In the genomic region with DNA sequence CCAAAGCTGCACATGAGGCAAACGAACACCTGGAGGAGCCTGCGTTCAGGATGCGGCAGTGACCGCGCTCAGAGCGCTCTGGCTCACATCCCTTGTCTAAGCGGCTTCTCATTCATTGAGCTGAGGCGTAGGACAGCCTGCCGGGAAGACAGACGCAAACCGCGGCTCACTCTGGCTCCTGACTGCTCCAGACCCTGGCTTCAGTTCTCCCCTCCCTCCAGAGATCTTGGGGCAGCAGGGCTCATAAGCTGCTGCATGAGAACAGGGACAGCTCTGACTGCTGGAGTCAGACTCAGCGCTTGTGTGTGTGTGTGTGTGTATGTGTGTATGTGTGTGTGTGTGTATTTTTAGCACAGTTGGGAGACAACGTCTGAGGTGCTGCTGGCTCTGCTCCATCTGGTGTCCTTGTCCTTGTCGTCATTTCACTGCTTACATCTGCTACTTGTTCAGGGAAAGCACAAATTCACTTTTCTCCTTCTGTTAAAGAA, we compare ENCODE assay signal across 9 cellular contexts. TPM values are rescaled to one million over a fixed set of nuclear protein-coding genes. Genes with fewer than 3 reads are reported as not detected.
DNase-seq lines count a peak whose midpoint lies in the region; TF ChIP-seq lines count a peak whose summit lies in the region.
"Had no signal": no experiment of that assay in that cellular context is flagged by ENCODE, and none has a peak within 500 bp of the region (broad histone marks: within the 10 kb centered on the region; RNA-seq: fewer than 3 reads in every experiment).

No MANE protein-coding gene starts in this region.

- POLR2A ChIA-PET in CD8-positive, alpha-beta memory T cell (lab: Charles Lee) = no interaction called here

- no peak overlapping the region for H3K4me3 ChIP-seq in fibroblast of mammary gland (ENCODE audit: control insufficient read depth, low read depth, low read length)
- H3K4me3 ChIP-seq in trophoblast cell (ENCODE audit: low read depth, low read length) = no peak overlapping the region
- no peak overlapping the region for H3K4me3 ChIP-seq in CD8-positive, alpha-beta memory T cell (ENCODE audit: low read length)

- no peak overlapping the region for H4K8ac ChIP-seq in trophoblast cell (ENCODE audit: low read depth, low read length)

- no peaks in the 10 kb centered on the region for H3K36me3 Mint-ChIP-seq in CD8-positive, alpha-beta memory T cell

- CTCF ChIA-PET in CD8-positive, alpha-beta memory T cell (lab: Charles Lee) = interaction anchor here (0.8 kb wide), 1 partner anchor 42 kb away, joined by 3 read pairs; no protein-coding TSS in a partner anchor

- no peaks in the 10 kb centered on the region for H3K79me1 ChIP-seq in trophoblast cell (ENCODE audit: low read length)

- H3K27me3 Mint-ChIP-seq in CD8-positive, alpha-beta memory T cell = peaks cover 25 to 71% of the 10 kb centered on the region in 2 donors

- no peak overlapping the region for H3K27ac ChIP-seq in trophoblast cell (ENCODE audit: low read depth, low read length)
- H3K27ac ChIP-seq in CD8-positive, alpha-beta memory T cell (ENCODE audit: low read depth, low read length) = no peak overlapping the region

- DNase-seq in NCI-H1105 treated with DMSO at 0.1 percent for 48 hours (lab: John Stamatoyannopoulos, UW) = peak; percentile 17
- no peak for DNase-seq in NCI-H1105 (lab: John Stamatoyannopoulos, UW)
- DNase-seq in NCI-H2227 (lab: John Stamatoyannopoulos, UW; ENCODE audit: unreplicated experiment) = peak; percentile 55
- peak; percentile 49 for DNase-seq in fibroblast of mammary gland (ENCODE audit: low read depth)
- DNase-seq in trophoblast cell = peak; percentile 12 to 18
- DNase-seq in stimulated activated naive CD4-positive, alpha-beta T cell treated with Interleukin-2 at 50 U/mL for 16 hours (lab: John Stamatoyannopoulos, UW) = no peak
- DNase-seq in CD8-positive, alpha-beta memory T cell = no peak
- no peak for DNase-seq in NCI-H187 treated with DMSO at 0.1 percent for 48 hours (lab: John Stamatoyannopoulos, UW)
- DNase-seq: T-helper 9 cell had no signal

- H3K4me3 Mint-ChIP-seq in CD8-positive, alpha-beta memory T cell = no peak overlapping the region

- H2BK12ac ChIP-seq in trophoblast cell (ENCODE audit: low read length) = no peak overlapping the region

- no peak overlapping the region for H3K4me2 ChIP-seq in trophoblast cell (ENCODE audit: low read length)

- no peak overlapping the region for H3K23ac ChIP-seq in trophoblast cell (ENCODE audit: low read length)

- H3K4me1 Mint-ChIP-seq in CD8-positive, alpha-beta memory T cell = peaks cover 0 to 3% (median 0%) of the 10 kb centered on the region in 3 donors

- no peaks in the 10 kb centered on the region for H3K36me3 ChIP-seq in trophoblast cell (ENCODE audit: control insufficient read depth in 1 of 2, insufficient read depth in 2 of 2, low read length in 2 of 2)
- no peaks in the 10 kb centered on the region for H3K36me3 ChIP-seq in CD8-positive, alpha-beta memory T cell (ENCODE audit: insufficient read depth, low read length)

- H3K9me3 Mint-ChIP-seq in CD8-positive, alpha-beta memory T cell = no peaks in the 10 kb centered on the region

- H2BK5ac ChIP-seq in trophoblast cell (ENCODE audit: low read depth, low read length, poor library complexity) = no peak overlapping the region

- no peak overlapping the region for H3K9ac ChIP-seq in trophoblast cell (ENCODE audit: low read length)

- H4K12ac ChIP-seq in trophoblast cell (ENCODE audit: low read depth, low read length) = no peak overlapping the region

- peaks cover 0 to 2% of the 10 kb centered on the region in 2 experiments for H3K4me1 ChIP-seq in trophoblast cell (ENCODE audit: control insufficient read depth in 1 of 2, insufficient read depth in 2 of 2, low read length in 2 of 2)
- H3K4me1 ChIP-seq in CD8-positive, alpha-beta memory T cell (ENCODE audit: insufficient read depth, low read length) = no peaks in the 10 kb centered on the region

- no peak overlapping the region for H4K91ac ChIP-seq in trophoblast cell (ENCODE audit: low read depth, low read length)

- no peak overlapping the region for H3K4ac ChIP-seq in trophoblast cell (ENCODE audit: low read depth, low read length)

- H3K79me2 ChIP-seq in trophoblast cell (ENCODE audit: control insufficient read depth, insufficient read depth, low read length, poor library complexity) = no peaks in the 10 kb centered on the region

- H3K27ac Mint-ChIP-seq in CD8-positive, alpha-beta memory T cell = no peak overlapping the region

- H3K18ac ChIP-seq in trophoblast cell (ENCODE audit: low read length) = no peak overlapping the region

- WGBS in trophoblast cell (ENCODE audit: extremely low coverage, insufficient coverage, insufficient read length) = no CpG with 5 or more reads among the region's 15 CpGs

- no peaks in the 10 kb centered on the region for H3K9me3 ChIP-seq in trophoblast cell (ENCODE audit: insufficient read depth, low read depth, low read length)
- no peaks in the 10 kb centered on the region for H3K9me3 ChIP-seq in CD8-positive, alpha-beta memory T cell (ENCODE audit: low read length)

- H2AFZ ChIP-seq in trophoblast cell (ENCODE audit: insufficient read depth, low read length, poor library complexity) = no peak overlapping the region

- no peak overlapping the region for H2BK120ac ChIP-seq in trophoblast cell (ENCODE audit: insufficient read depth, low read length, poor library complexity)

- H2AK5ac ChIP-seq in trophoblast cell (ENCODE audit: low read length) = no peak overlapping the region

- no peaks in the 10 kb centered on the region for H3K27me3 ChIP-seq in trophoblast cell (ENCODE audit: insufficient read depth, low read length)
- no peaks in the 10 kb centered on the region for H3K27me3 ChIP-seq in CD8-positive, alpha-beta memory T cell (ENCODE audit: insufficient read depth, low read length, poor library complexity, severe bottlenecking)

- H3K14ac ChIP-seq in trophoblast cell (ENCODE audit: low read length) = no peak overlapping the region

- no peak for TF ChIP-seq CTCF in fibroblast of mammary gland (conservative IDR thresholded peaks at IDR 0.05; ENCODE audit: control insufficient read depth, insufficient read depth, low read depth, low read length)

RNA-seq across cellular contexts. Expression of a gene that starts 15.8 kb away (rescaled TPM):
- not detected in 2 replicates for polyA plus RNA-seq in trophoblast cell (2013)
- total RNA-seq in CD8-positive, alpha-beta memory T cell = not detected
- polyA plus RNA-seq in CD8-positive, alpha-beta memory T cell = not detected

Comparison
In these comparisons a context has a peak if more than half of its experiments do, and no peak if none do; other contexts are left out.
1. DNase-seq: peak in NCI-H1105 treated with DMSO at 0.1 percent for 48 hours (single experiment), NCI-H2227 (single experiment), fibroblast of mammary gland (single experiment) and trophoblast cell (2 of 2); none in NCI-H1105 (single experiment), stimulated activated naive CD4-positive, alpha-beta T cell treated with Interleukin-2 at 50 U/mL for 16 hours (single experiment), CD8-positive, alpha-beta memory T cell (0 of 5) and NCI-H187 treated with DMSO at 0.1 percent for 48 hours (single experiment).